ENCODE assay signal across 13 cellular contexts in the genomic region with DNA sequence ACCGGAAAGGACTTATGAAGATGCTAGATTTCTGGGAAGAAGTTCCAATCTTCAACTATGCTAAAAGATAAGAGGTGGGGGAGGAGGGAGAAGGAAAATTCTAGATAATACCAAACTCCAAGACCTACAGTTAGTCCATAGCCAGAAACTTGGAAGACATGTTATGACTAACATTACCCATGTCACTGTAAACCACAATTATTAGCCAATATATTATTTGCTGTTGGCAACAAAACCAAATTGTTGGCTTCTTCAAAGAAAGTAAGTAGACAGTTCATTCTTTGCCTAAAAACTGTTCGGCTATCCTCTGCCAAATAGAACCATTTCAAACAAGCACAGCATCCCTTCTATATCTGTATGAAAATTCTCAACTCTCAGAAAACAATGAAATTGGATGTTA. TPM values are rescaled to one million over a fixed set of nuclear protein-coding genes. Genes with fewer than 3 reads are reported as not detected.
A peak's percentile ranks its signal among the peaks of the same experiment; 100 is the strongest.
DNase-seq lines count a peak whose midpoint lies in the region; ATAC-seq and TF ChIP-seq lines count a peak whose summit lies in the region.
"Had no signal": no experiment of that assay in that cellular context is flagged by ENCODE, and none has a peak within 500 bp of the region (broad histone marks: within the 10 kb centered on the region; RNA-seq: fewer than 3 reads in every experiment).

No MANE protein-coding gene starts in this region.

- 70% methylated on average over 2 of the region's 2 CpGs for WGBS in GM23248 (ENCODE audit: low coverage in 1 of 2, low lambda C conversion rate in 2 of 2, missing lambda C conversion rate in 2 of 2), 2 experiments
- WGBS in smooth muscle cell (ENCODE audit: low lambda C conversion rate): 85% methylated on average over 2 of the region's 2 CpGs

- no peak for TF ChIP-seq CTCF in fibroblast of mammary gland (conservative IDR thresholded peaks at IDR 0.05; ENCODE audit: control insufficient read depth, insufficient read depth, low read depth, low read length)
- TF ChIP-seq CTCF in smooth muscle cell (IDR thresholded peaks at IDR 0.05; ENCODE audit: borderline replicate concordance, insufficient read depth, poor library complexity, severe bottlenecking): no peak

- no peaks in the 10 kb centered on the region for H3K79me2 ChIP-seq in GM23248 (ENCODE audit: insufficient read depth)
- H3K79me2 ChIP-seq in smooth muscle cell (ENCODE audit: low read depth): no peaks in the 10 kb centered on the region

- H3K36me3 ChIP-seq in GM23248 (ENCODE audit: low read depth): no peaks in the 10 kb centered on the region
- H3K36me3 ChIP-seq in smooth muscle cell (ENCODE audit: low read depth): no peaks in the 10 kb centered on the region
- H3K36me3 ChIP-seq: BLaER1 treated with 17β-estradiol and CSF1 and Interleukin-3, amounts not matched to agents 10 nM and 100 nM had no signal

- H3K27ac ChIP-seq in GM23248 (no peak overlapping the region), smooth muscle cell (ENCODE audit: low read depth) (peak overlapping the region; percentile 70)
- H3K27ac ChIP-seq: BLaER1 treated with 17β-estradiol and CSF1 and Interleukin-3, amounts not matched to agents 10 nM and 100 nM had no signal

- in situ Hi-C loops in GM23248 (cut with MboI): loop anchor here (25.0 kb wide), 1 partner anchor 732 kb away; the partner anchor contains the start of gene CAPSL

- H4K20me1 ChIP-seq in GM23248 (ENCODE audit: insufficient read depth) (no peaks in the 10 kb centered on the region), smooth muscle cell (ENCODE audit: low read depth) (no peaks in the 10 kb centered on the region)
- H4K20me1 ChIP-seq: BLaER1 treated with 17β-estradiol and CSF1 and Interleukin-3, amounts not matched to agents 10 nM and 100 nM had no signal

- ATAC-seq in GM18520 (IDR thresholded peaks at IDR 0.05; ENCODE audit: unreplicated experiment): no peak
- ATAC-seq in HG02571 (IDR thresholded peaks at IDR 0.05; ENCODE audit: unreplicated experiment): no peak
- ATAC-seq: HCT116, K562 had no signal

- no peak overlapping the region for H3K4me2 ChIP-seq in GM23248 (ENCODE audit: unreplicated experiment)
- H3K4me2 ChIP-seq in smooth muscle cell: peak overlapping the region; percentile 10
- H3K4me2 ChIP-seq: BLaER1 treated with 17β-estradiol and CSF1 and Interleukin-3, amounts not matched to agents 10 nM and 100 nM had no signal

- no peak overlapping the region for H3K4me3 ChIP-seq in GM23248
- H3K4me3 ChIP-seq in fibroblast of mammary gland (ENCODE audit: control insufficient read depth, low read depth, low read length): no peak overlapping the region
- no peak overlapping the region for H3K4me3 ChIP-seq in smooth muscle cell
- H3K4me3 ChIP-seq: BLaER1 treated with 17β-estradiol and CSF1 and Interleukin-3, amounts not matched to agents 10 nM and 100 nM; K562 had no signal

- H3K27me3 ChIP-seq in GM23248 (replicated peaks; ENCODE audit: insufficient read depth) (no peaks in the 10 kb centered on the region), smooth muscle cell (ENCODE audit: low read depth) (no peaks in the 10 kb centered on the region)
- H3K27me3 ChIP-seq: BLaER1 treated with 17β-estradiol and CSF1 and Interleukin-3, amounts not matched to agents 10 nM and 100 nM had no signal

- H3K4me1 ChIP-seq in GM23248 (ENCODE audit: insufficient read depth) (peaks cover 15% of the 10 kb centered on the region), smooth muscle cell (ENCODE audit: low read depth) (no peaks in the 10 kb centered on the region)

- H3K9me3 ChIP-seq in GM23248 (ENCODE audit: low read depth): no peaks in the 10 kb centered on the region
- no peaks in the 10 kb centered on the region for H3K9me3 ChIP-seq in smooth muscle cell (replicated peaks; ENCODE audit: low read depth)
- H3K9me3 ChIP-seq: BLaER1 treated with 17β-estradiol and CSF1 and Interleukin-3, amounts not matched to agents 10 nM and 100 nM had no signal

- DNase-seq in GM23248: peak; percentile 55
- DNase-seq in amniotic epithelial cell (ENCODE audit: low read depth): peak; percentile 35
- peak; percentile 49 for DNase-seq in fibroblast of mammary gland (ENCODE audit: low read depth)
- no peak for DNase-seq in smooth muscle cell (lab: John Stamatoyannopoulos, UW; ENCODE audit: unreplicated experiment)
- no peak for DNase-seq in ecto neural progenitor cell (ENCODE audit: low spot score)
- DNase-seq: CD4-positive, CD25-positive, alpha-beta regulatory T cell; DMS53 had no signal

- no peak overlapping the region for H3K9ac ChIP-seq in GM23248
- no peak overlapping the region for H3K9ac ChIP-seq in smooth muscle cell (ENCODE audit: low read depth)
- H3K9ac ChIP-seq: BLaER1 treated with 17β-estradiol and CSF1 and Interleukin-3, amounts not matched to agents 10 nM and 100 nM had no signal

- peaks cover 2% of the 10 kb centered on the region; the same call in 1 of the 2 replicates for H3K9me2 ChIP-seq in GM23248 (ENCODE audit: insufficient read depth)

- H3F3A ChIP-seq in GM23248 (ENCODE audit: insufficient read depth): peaks cover 10% of the 10 kb centered on the region; the same call in 1 of the 2 replicates
- H3F3A ChIP-seq in smooth muscle cell (ENCODE audit: low read depth): no peaks in the 10 kb centered on the region

- H2AFZ ChIP-seq in GM23248 (no peak overlapping the region), smooth muscle cell (ENCODE audit: low read depth) (no peak overlapping the region)

RNA-seq across cellular contexts. Expression of gene PRLR, which starts 25.1 kb away (rescaled TPM):
- 5.8 and 14.2 TPM in 2 replicates for total RNA-seq in GM23248 (2014; rRNA removed; shearing (Covaris generic))
- polyA plus RNA-seq in GM23248 (2016; fragmentation: Nextera tagmentation; extraction: Ambion mirVana) (0.80 and 0.94 TPM in 2 replicates), smooth muscle cell (2.3 and 8.6 TPM in 2 replicates)
- 19.0 and 47.4 TPM in 2 replicates for total RNA-seq in smooth muscle cell
- total RNA-seq: A673; CD4-positive, CD25-positive, alpha-beta regulatory T cell had no signal
- polyA plus RNA-seq: CD4-positive, CD25-positive, alpha-beta regulatory T cell; K562 had no signal

Comparison
In these comparisons a context has a peak if more than half of its experiments do, and no peak if none do; other contexts are left out.
1. DNase-seq: peak in GM23248 (single experiment), amniotic epithelial cell (single experiment) and fibroblast of mammary gland (single experiment); none in smooth muscle cell (single experiment) and ecto neural progenitor cell (single experiment).